8 cellular contexts compared by ENCODE assay signal in genomic region chr4:145719752-145720624, GRCh38. TPM values are rescaled to one million over a fixed set of nuclear protein-coding genes. Genes with fewer than 3 reads are reported as not detected.
DNase-seq lines count a peak whose midpoint lies in the region; ATAC-seq and TF ChIP-seq lines count a peak whose summit lies in the region.

No MANE protein-coding gene starts in this region.

- H3K27me3 ChIP-seq in gastrocnemius medialis: no peaks in the 10 kb centered on the region

- no peaks in the 10 kb centered on the region for H3K36me3 ChIP-seq in gastrocnemius medialis

- H3K9me3 ChIP-seq in gastrocnemius medialis: no peaks in the 10 kb centered on the region

- H3K27ac ChIP-seq in gastrocnemius medialis: peak overlapping the region; percentile 70 to 91 (median 78)

- H3K4me3 ChIP-seq in gastrocnemius medialis: no peak overlapping the region

- H3K36me3 Mint-ChIP-seq in T-helper 2 cell treated with Interferon-gamma antibody and Interleukin-4, amounts not matched to agents 5 μg/mL and 100 μg/mL, for 36 hours (ENCODE audit: low read depth): no peaks in the 10 kb centered on the region

- ATAC-seq in GM18870 (IDR thresholded peaks at IDR 0.05; ENCODE audit: unreplicated experiment) (peak; percentile 76), HG02678 (IDR thresholded peaks at IDR 0.05; ENCODE audit: unreplicated experiment) (peak; percentile 80), gastrocnemius medialis (no peak), sciatic nerve (no peak)

- no peak for TF ChIP-seq CTCF in gastrocnemius medialis (IDR thresholded peaks at IDR 0.05 in 4 of 5, conservative IDR thresholded peaks at IDR 0.05 in 1 of 5)

- intact Hi-C loops in gastrocnemius medialis (cut with DNase I; ENCODE audit: low total_unique reads): no loop called here
- intact Hi-C loops in sciatic nerve (cut with DNase I): no loop called here

- H3K27ac Mint-ChIP-seq in T-helper 2 cell treated with Interferon-gamma antibody and Interleukin-4, amounts not matched to agents 5 μg/mL and 100 μg/mL, for 36 hours: no peak overlapping the region

- in situ Hi-C loops in gastrocnemius medialis (cut with MboI; ENCODE audit: low sequenced_read_pairs in 4 of 4): no loop called here

- peaks cover 8 to 46% of the 10 kb centered on the region in 2 donors for H3K4me1 ChIP-seq in gastrocnemius medialis

- peaks cover 13% of the 10 kb centered on the region for H3K4me1 Mint-ChIP-seq in T-helper 2 cell treated with Interferon-gamma antibody and Interleukin-4, amounts not matched to agents 5 μg/mL and 100 μg/mL, for 36 hours (ENCODE audit: low read depth)

- H3K9me3 Mint-ChIP-seq in T-helper 2 cell treated with Interferon-gamma antibody and Interleukin-4, amounts not matched to agents 5 μg/mL and 100 μg/mL, for 36 hours: no peaks in the 10 kb centered on the region

- TF ChIP-seq POLR2A in gastrocnemius medialis (IDR thresholded peaks at IDR 0.05): no peak

- peak; percentile 46 for DNase-seq in T-helper 2 cell treated with Interferon-gamma antibody and Interleukin-4, amounts not matched to agents 5 μg/mL and 100 μg/mL, for 36 hours (ENCODE audit: low spot score)
- no peak for DNase-seq in gastrocnemius medialis
- no peak for DNase-seq in sciatic nerve (ENCODE audit: low spot score)
- DNase-seq in dermis blood vessel endothelial cell: no peak
- no peak for DNase-seq in NCI-H1694 treated with DMSO at 0.1 percent for 48 hours (lab: John Stamatoyannopoulos, UW)
- no peak for DNase-seq in T-helper 9 cell

- H3K27me3 Mint-ChIP-seq in T-helper 2 cell treated with Interferon-gamma antibody and Interleukin-4, amounts not matched to agents 5 μg/mL and 100 μg/mL, for 36 hours (ENCODE audit: low read depth): no peaks in the 10 kb centered on the region

- H3K4me3 Mint-ChIP-seq in T-helper 2 cell treated with Interferon-gamma antibody and Interleukin-4, amounts not matched to agents 5 μg/mL and 100 μg/mL, for 36 hours: peak overlapping the region; percentile 54

RNA-seq across cellular contexts. Expression of gene C4orf51, which starts 40.0 kb away (rescaled TPM):
- total RNA-seq in gastrocnemius medialis (not detected), sciatic nerve (not detected), dermis blood vessel endothelial cell (not detected in 2 replicates)

Comparison
In these comparisons a context has a peak if more than half of its experiments do, and no peak if none do; other contexts are left out.
1. ATAC-seq: peak in GM18870 (single experiment) and HG02678 (single experiment); none in gastrocnemius medialis (0 of 2) and sciatic nerve (single experiment).